16 cellular contexts compared by ENCODE assay signal in genomic region chrX:126165401-126165720, GRCh38. TPM values are rescaled to one million over a fixed set of nuclear protein-coding genes. Genes with fewer than 3 reads are reported as not detected.
DNase-seq lines count a peak whose midpoint lies in the region; ATAC-seq and TF ChIP-seq lines count a peak whose summit lies in the region.
"Had no signal": no experiment of that assay in that cellular context is flagged by ENCODE, and none has a peak within 500 bp of the region (broad histone marks: within the 10 kb centered on the region; RNA-seq: fewer than 3 reads in every experiment).

No MANE protein-coding gene starts in this region.

- no peak overlapping the region; the same call in 1 of the 2 replicates for H3K14ac ChIP-seq in H9 (ENCODE audit: insufficient read depth, low read length)

- H3K79me1 ChIP-seq in H9 (ENCODE audit: insufficient read depth, low read depth, low read length, poor library complexity, severe bottlenecking): no peaks in the 10 kb centered on the region

- H2BK120ac ChIP-seq in H9 (ENCODE audit: low read depth, low read length, poor library complexity, severe bottlenecking): no peak overlapping the region

- H4K91ac ChIP-seq in H9 (ENCODE audit: insufficient read length, low read depth, low read length): no peak overlapping the region

- H3K23me2 ChIP-seq in H9 (ENCODE audit: insufficient read length, low read depth, low read length, poor library complexity, severe bottlenecking): no peaks in the 10 kb centered on the region

- no peak overlapping the region for H2BK5ac ChIP-seq in H9 (ENCODE audit: insufficient read length, low read length)

- no peak overlapping the region for H3T11ph ChIP-seq in H9 (ENCODE audit: low read length)

- DNase-seq in H9 (peak; percentile 27), WTC11 (ENCODE audit: low spot score) (no peak), NCI-H82 (lab: John Stamatoyannopoulos, UW) (no peak), NCI-H510A (lab: John Stamatoyannopoulos, UW) (no peak)
- DNase-seq: gastrocnemius medialis; IMR-90; NCI-H2081 treated with DMSO at 0.1 percent for 48 hours; stimulated activated CD4-positive, alpha-beta T cell treated with anti-CD3 and anti-CD28 coated beads, Interleukin-4, amount 100 ng/mL, for 1 hour; T-helper 9 cell had no signal

- H3K4me1 Mint-ChIP-seq in H9 (no peaks in the 10 kb centered on the region), WTC11 (no peaks in the 10 kb centered on the region)
- H3K4me1 Mint-ChIP-seq: activated CD4-positive, alpha-beta T cell treated with anti-CD3 and anti-CD28 coated beads for 36 hours; B cell had no signal

- H3K27ac Mint-ChIP-seq in H9 (no peak overlapping the region), WTC11 (no peak overlapping the region)
- H3K27ac Mint-ChIP-seq: activated CD4-positive, alpha-beta T cell treated with anti-CD3 and anti-CD28 coated beads for 36 hours; B cell had no signal

- H3K36me3 ChIP-seq in rectal smooth muscle tissue (ENCODE audit: control insufficient read depth, insufficient read depth, low read length): no peaks in the 10 kb centered on the region
- H3K36me3 ChIP-seq: gastrocnemius medialis, neutrophil had no signal

- H3K27ac ChIP-seq in H9 (ENCODE audit: insufficient read length, low read depth, low read length): no peak overlapping the region
- H3K27ac ChIP-seq in rectal smooth muscle tissue (ENCODE audit: low read depth, low read length): no peak overlapping the region
- H3K27ac ChIP-seq: gastrocnemius medialis, neutrophil had no signal

- H3K79me2 ChIP-seq in H9 (ENCODE audit: insufficient read depth, low read length): no peaks in the 10 kb centered on the region

- H3K4me1 ChIP-seq in H9 (ENCODE audit: insufficient read depth, low read length) (no peaks in the 10 kb centered on the region), rectal smooth muscle tissue (ENCODE audit: control insufficient read depth, insufficient read depth, low read length) (no peaks in the 10 kb centered on the region)
- H3K4me1 ChIP-seq: gastrocnemius medialis had no signal

- peaks cover 33% of the 10 kb centered on the region for H3K27me3 Mint-ChIP-seq in H9 (ENCODE audit: low read depth)
- peaks cover 32% of the 10 kb centered on the region for H3K27me3 Mint-ChIP-seq in WTC11 (ENCODE audit: low read depth)
- H3K27me3 Mint-ChIP-seq: B cell had no signal

- no peak overlapping the region for H2BK15ac ChIP-seq in H9 (ENCODE audit: low read depth, low read length)

- H4K20me1 ChIP-seq in H9 (ENCODE audit: control insufficient read depth, insufficient read depth, insufficient read length): no peaks in the 10 kb centered on the region

- no peak overlapping the region for H3K23ac ChIP-seq in H9 (ENCODE audit: insufficient read length, low read depth, low read length)

- peak overlapping the region in 1 of 2 experiments; percentile 61; a peak in 2 of 5 replicates for H3K4me3 Mint-ChIP-seq in H9
- peak overlapping the region; percentile 60; the same call in 1 of the 2 replicates for H3K4me3 Mint-ChIP-seq in WTC11
- H3K4me3 Mint-ChIP-seq: B cell had no signal

- H4K5ac ChIP-seq in H9 (ENCODE audit: insufficient read length, low read depth, low read length): no peak overlapping the region

- H3K4me3 ChIP-seq in iPS-18c (ENCODE audit: insufficient read depth, low read depth, low read length) (peak overlapping the region; percentile 28; the same call in 1 of the 2 replicates), rectal smooth muscle tissue (ENCODE audit: low read length) (peak overlapping the region; percentile 36)

- H3K27me3 ChIP-seq in H9 (ENCODE audit: insufficient read depth, low read length) (no peaks in the 10 kb centered on the region; the same call in 1 of the 2 replicates), rectal smooth muscle tissue (ENCODE audit: control insufficient read depth, insufficient read depth, low read length) (no peaks in the 10 kb centered on the region)
- H3K27me3 ChIP-seq: gastrocnemius medialis had no signal

- no CpG with 5 or more reads among the region's 24 CpGs for WGBS in H9 (ENCODE audit: extremely low coverage, insufficient read length, low lambda C conversion rate)

- H3K4ac ChIP-seq in H9 (ENCODE audit: low read depth, low read length): no peak overlapping the region

- H3K9me3 ChIP-seq in H9 (ENCODE audit: control insufficient read depth, low read depth, low read length) (peaks cover 6% of the 10 kb centered on the region), iPS-18c (ENCODE audit: control insufficient read depth, insufficient read depth, low read length) (peaks cover 2% of the 10 kb centered on the region)
- H3K9me3 ChIP-seq: gastrocnemius medialis, neutrophil had no signal

- H3K18ac ChIP-seq in H9 (ENCODE audit: insufficient read length, low read depth, low read length): no peak overlapping the region

- no peak for TF ChIP-seq CTCF in H9 (conservative IDR thresholded peaks at IDR 0.05)
- no peak for TF ChIP-seq CTCF in WTC11 (IDR thresholded peaks at IDR 0.05)

- H3K9ac ChIP-seq in H9 (ENCODE audit: extremely low read depth, insufficient read length, low read length) (no peak overlapping the region), rectal smooth muscle tissue (ENCODE audit: low read length) (no peak overlapping the region)

- H2BK12ac ChIP-seq in H9 (ENCODE audit: insufficient read length, low read depth, low read length): no peak overlapping the region

- no peak overlapping the region for H4K8ac ChIP-seq in H9 (replicated peaks; ENCODE audit: insufficient read length, low read depth, low read length)

- H3K4me2 ChIP-seq in H9 (ENCODE audit: insufficient read depth, insufficient read length, low read length): peak overlapping the region; percentile 32

- no peak overlapping the region for H2AK5ac ChIP-seq in H9 (ENCODE audit: insufficient read length, low read length)

- H3K36me3 Mint-ChIP-seq in H9 (ENCODE audit: insufficient read depth in 1 of 3, low read depth in 3 of 3) (peaks cover 0 to 2% (median 0%) of the 10 kb centered on the region in 3 experiments; a peak in 1 of 7 replicates), WTC11 (no peaks in the 10 kb centered on the region)

- H2AFZ ChIP-seq in H9 (ENCODE audit: low read length): no peak overlapping the region

- no peak; the same call in 1 of the 2 replicates for ATAC-seq in WTC11
- no peak for ATAC-seq in activated CD4-positive, CD25-positive, alpha-beta regulatory T cell treated with anti-CD3 and anti-CD28 coated beads, Interleukin-2, amount 50 U/mL, for 24 hours
- ATAC-seq: gastrocnemius medialis had no signal

- H3K56ac ChIP-seq in H9 (ENCODE audit: insufficient read length, low read depth, low read length): no peak overlapping the region

- no peak overlapping the region for H2BK20ac ChIP-seq in H9 (ENCODE audit: low read depth, low read length, poor library complexity, severe bottlenecking)

- H3K9me3 Mint-ChIP-seq in H9 (peaks cover 6 to 57% of the 10 kb centered on the region in 2 experiments), WTC11 (no peaks in the 10 kb centered on the region)

- CTCF ChIA-PET in WTC11 (lab: Charles Lee): no interaction called here

- POLR2A ChIA-PET in WTC11 (lab: Charles Lee): no interaction called here

TF ChIP-seq in WTC11, 78 proteins besides CTCF, POLR2A, EP300 and RAD21 (continues in another document):
- no peak for TF ChIP-seq USF1 (CRISPR knock-in tag; IDR thresholded peaks at IDR 0.05)
- no peak for TF ChIP-seq SMAD4 (CRISPR knock-in tag; IDR thresholded peaks at IDR 0.05)
- no peak for TF ChIP-seq TEAD1 (CRISPR knock-in tag; IDR thresholded peaks at IDR 0.05)
- no peak for TF ChIP-seq ZMAT4 (CRISPR knock-in tag; IDR thresholded peaks at IDR 0.05)
- TF ChIP-seq ZNF416 (CRISPR knock-in tag; IDR thresholded peaks at IDR 0.05): no peak
- no peak for TF ChIP-seq NR1H2 (CRISPR knock-in tag; IDR thresholded peaks at IDR 0.05)
- no peak for TF ChIP-seq PRDM15 (CRISPR knock-in tag; IDR thresholded peaks at IDR 0.05)
- TF ChIP-seq ETV6 (CRISPR knock-in tag; IDR thresholded peaks at IDR 0.05): no peak
- TF ChIP-seq GTF2I (CRISPR knock-in tag; conservative IDR thresholded peaks at IDR 0.05): no peak
- no peak for TF ChIP-seq GRHL2 (CRISPR knock-in tag; IDR thresholded peaks at IDR 0.05; ENCODE audit: insufficient replicate concordance, severe bottlenecking)

RNA-seq across cellular contexts. Expression of gene DCAF12L2, which starts 0.7 kb away (rescaled TPM):
- total RNA-seq in H9 (2021): 1.1 and 1.2 TPM in 2 replicates
- total RNA-seq in WTC11 (2021): 0.52 to 0.73 TPM (median 0.57 TPM) in 3 replicates
- total RNA-seq: B cell, gastrocnemius medialis, IMR-90, mesenteric fat pad had no signal
